Comparison of ENCODE assay signal across 13 cellular contexts in the genomic region with DNA sequence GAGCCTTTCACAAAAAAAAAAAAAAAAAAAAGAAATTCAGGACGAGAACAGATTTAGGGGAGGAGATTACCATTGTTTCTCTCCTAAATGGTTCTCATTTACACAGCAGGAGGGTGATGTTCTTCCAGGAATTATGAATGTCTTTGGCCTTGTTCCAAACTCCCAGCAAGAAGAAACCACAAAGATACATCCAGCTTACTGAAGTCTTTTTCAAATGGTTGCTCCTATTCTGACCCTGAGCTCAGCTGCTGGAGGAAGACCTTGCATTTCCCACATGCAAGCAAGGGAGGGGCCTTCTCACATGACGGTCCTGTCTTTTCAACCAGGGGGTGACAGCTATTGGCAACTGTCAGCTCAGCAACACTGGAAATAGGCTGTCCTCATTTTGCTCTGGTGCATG.
DNase-seq lines count a peak whose midpoint lies in the region; ATAC-seq, FAIRE-seq and TF ChIP-seq lines count a peak whose summit lies in the region.
"Had no signal": no experiment of that assay in that cellular context is flagged by ENCODE, and none has a peak within 500 bp of the region (broad histone marks: within the 10 kb centered on the region; RNA-seq: fewer than 3 reads in every experiment).

No MANE protein-coding gene starts in this region.

- DNase-seq in DMS 273 treated with DMSO at 0.1 percent for 48 hours (lab: John Stamatoyannopoulos, UW) (peak; percentile 38), NCI-H1105 treated with DMSO at 0.1 percent for 48 hours (lab: John Stamatoyannopoulos, UW) (peak; percentile 55), WTC11 (ENCODE audit: low spot score) (no peak), frontal cortex (ENCODE audit: low spot score in 2 of 2) (no peak)
- no peak for DNase-seq in stimulated activated naive CD4-positive, alpha-beta T cell (lab: John Stamatoyannopoulos, UW)
- DNase-seq: activated CD4-positive, CD25-positive, alpha-beta regulatory T cell; CD4-positive, CD25-positive, alpha-beta regulatory T cell; immature natural killer cell; transverse colon had no signal

- CTCF ChIA-PET in WTC11 (lab: Charles Lee), result no interaction called here

- no peak overlapping the region for H3K4me3 Mint-ChIP-seq in WTC11
- H3K4me3 Mint-ChIP-seq: CD4-positive, CD25-positive, alpha-beta regulatory T cell; central memory CD8-positive, alpha-beta T cell; immature natural killer cell had no signal

- no peak overlapping the region for H3K27ac Mint-ChIP-seq in WTC11
- H3K27ac Mint-ChIP-seq: CD4-positive, CD25-positive, alpha-beta regulatory T cell; immature natural killer cell had no signal

- peaks cover 6% of the 10 kb centered on the region for H3K36me3 Mint-ChIP-seq in WTC11
- H3K36me3 Mint-ChIP-seq: CD4-positive, CD25-positive, alpha-beta regulatory T cell; immature natural killer cell had no signal

- no peaks in the 10 kb centered on the region; the same call in 1 of the 2 replicates for H3K27me3 Mint-ChIP-seq in WTC11 (ENCODE audit: low read depth)
- H3K27me3 Mint-ChIP-seq: CD4-positive, CD25-positive, alpha-beta regulatory T cell had no signal

- ATAC-seq in WTC11 (no peak; the same call in 1 of the 2 replicates), GM21367 (IDR thresholded peaks at IDR 0.05; ENCODE audit: unreplicated experiment) (no peak), GM18858 (IDR thresholded peaks at IDR 0.05; ENCODE audit: unreplicated experiment) (no peak)

- POLR2A ChIA-PET in WTC11 (lab: Charles Lee), result no interaction called here

- TF ChIP-seq CTCF in WTC11 (IDR thresholded peaks at IDR 0.05), result no peak

- peaks cover 39% of the 10 kb centered on the region for H3K4me1 Mint-ChIP-seq in WTC11
- H3K4me1 Mint-ChIP-seq: CD4-positive, CD25-positive, alpha-beta regulatory T cell; central memory CD8-positive, alpha-beta T cell; immature natural killer cell had no signal

- peaks cover 9% of the 10 kb centered on the region for H3K9me3 Mint-ChIP-seq in WTC11
- H3K9me3 Mint-ChIP-seq: central memory CD8-positive, alpha-beta T cell had no signal

- FAIRE-seq in islet of Langerhans (lab: Jason Lieb, UNC) (peak; percentile 82), frontal cortex (lab: Jason Lieb, UNC) (no peak)

TF ChIP-seq in WTC11, 78 proteins besides CTCF, POLR2A, EP300 and RAD21:
- TF ChIP-seq FOXP4 (CRISPR knock-in tag; IDR thresholded peaks at IDR 0.05) (no peak), ZNF317 (CRISPR knock-in tag; IDR thresholded peaks at IDR 0.05; ENCODE audit: borderline replicate concordance, low read depth) (peak; percentile 66), ZNF396 (CRISPR knock-in tag; IDR thresholded peaks at IDR 0.05; ENCODE audit: borderline replicate concordance) (no peak)

Comparison
In these comparisons a context has a peak if more than half of its experiments do, and no peak if none do; other contexts are left out.
1. DNase-seq: peak in DMS 273 treated with DMSO at 0.1 percent for 48 hours (single experiment) and NCI-H1105 treated with DMSO at 0.1 percent for 48 hours (single experiment); none in WTC11 (single experiment), stimulated activated naive CD4-positive, alpha-beta T cell (0 of 6) and frontal cortex (0 of 2).